Comparison of ENCODE assay signal across 7 cellular contexts in the genomic region with DNA sequence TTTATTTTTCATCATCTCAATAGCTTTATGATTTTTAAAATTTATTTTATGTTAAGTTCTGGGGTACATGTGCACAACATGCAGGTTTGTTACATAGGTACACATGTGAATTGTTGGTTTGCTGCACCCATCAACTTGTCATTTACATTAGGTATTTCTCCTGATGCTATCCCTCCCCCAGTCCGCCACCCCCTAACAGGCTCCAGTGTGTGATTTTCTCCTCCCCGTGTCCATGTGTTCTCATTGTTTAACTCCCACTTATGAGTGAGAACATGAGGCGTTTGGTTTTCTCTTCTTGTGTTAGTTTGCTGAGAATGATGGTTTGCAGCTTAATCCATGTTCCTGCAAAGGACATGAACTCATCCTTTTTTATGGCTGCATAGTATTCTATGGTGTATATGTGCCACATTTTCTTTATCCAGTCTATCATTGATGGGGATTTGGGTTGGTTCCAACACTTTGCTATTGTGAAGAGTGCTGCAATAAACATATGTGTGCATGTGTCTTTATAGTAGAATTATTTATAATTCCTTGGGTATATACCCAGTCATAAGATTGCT. TPM values are rescaled to one million over a fixed set of nuclear protein-coding genes. Genes with fewer than 3 reads are reported as not detected.
"Had no signal": no experiment of that assay in that cellular context is flagged by ENCODE, and none has a peak within 500 bp of the region (broad histone marks: within the 10 kb centered on the region; RNA-seq: fewer than 3 reads in every experiment).

No MANE protein-coding gene starts in this region.

RNA-seq across cellular contexts. Expression of a gene that starts 32.7 kb away (rescaled TPM):
- total RNA-seq: LHCN-M2, MCF 10A, NCI-H460, PC-9, RPMI7951, SJCRH30, SK-MEL-5 had no signal
